ENCODE assay signal across 17 cellular contexts in the genomic region with DNA sequence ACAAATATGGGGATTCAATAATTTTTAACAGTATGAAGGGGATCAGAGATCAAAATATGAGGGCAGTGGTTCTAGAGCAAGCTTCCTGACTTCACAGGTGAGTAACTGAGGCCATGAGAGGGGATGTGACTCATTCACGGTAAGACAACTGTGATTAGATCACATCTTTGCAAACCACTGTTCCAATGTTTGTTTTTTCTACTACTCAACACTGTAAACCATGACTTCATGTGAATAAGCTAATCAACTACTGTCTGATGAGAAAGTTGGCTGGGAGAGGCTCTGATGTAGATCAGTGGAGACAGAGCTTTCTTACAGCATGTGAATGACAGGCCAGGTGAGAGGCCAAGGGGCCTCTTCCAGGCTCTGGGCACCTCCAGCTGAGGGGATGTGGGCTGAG.
DNase-seq lines count a peak whose midpoint lies in the region; ATAC-seq, FAIRE-seq and TF ChIP-seq lines count a peak whose summit lies in the region.
"Had no signal": no experiment of that assay in that cellular context is flagged by ENCODE, and none has a peak within 500 bp of the region (broad histone marks: within the 10 kb centered on the region; RNA-seq: fewer than 3 reads in every experiment).

No MANE protein-coding gene starts in this region.

- no peak for FAIRE-seq in urothelium cell line (lab: Jason Lieb, UNC)
- FAIRE-seq: GM12891, TTC549 had no signal

- H3K36me3 ChIP-seq in Panc1 (ENCODE audit: control insufficient read depth, insufficient read depth, low read length), result no peaks in the 10 kb centered on the region
- H3K36me3 ChIP-seq: colonic mucosa, upper lobe of right lung had no signal

- in situ Hi-C loops in Panc1 (cut with HindIII; ENCODE audit: low pct_unique_long_range_greater_than_20kb, low sequenced_read_pairs), result no loop called here

- H3K4me3 ChIP-seq in Panc1 (ENCODE audit: low read depth in 2 of 2, low read length in 2 of 2) (no peak overlapping the region), fibroblast of villous mesenchyme (ENCODE audit: low read depth, low read length) (no peak overlapping the region)
- H3K4me3 ChIP-seq: colonic mucosa, upper lobe of right lung had no signal

- ATAC-seq in Panc1 (peak; percentile 45; the same call in 1 of the 2 replicates), HG03135 (IDR thresholded peaks at IDR 0.05; ENCODE audit: unreplicated experiment) (no peak), GM19351 (IDR thresholded peaks at IDR 0.05; ENCODE audit: unreplicated experiment) (no peak)

- H3K4me1 ChIP-seq in Panc1 (ENCODE audit: control insufficient read depth, insufficient read depth, low read length), result no peaks in the 10 kb centered on the region
- H3K4me1 ChIP-seq: colonic mucosa had no signal

- POLR2A ChIA-PET in Panc1 (lab: Charles Lee), result no interaction called here

- TF ChIP-seq CTCF in Panc1 (IDR thresholded peaks at IDR 0.05) (no peak), fibroblast of villous mesenchyme (IDR thresholded peaks at IDR 0.05; ENCODE audit: insufficient read depth, low read depth, low read length) (no peak)

- intact Hi-C loops in Panc1 (cut with micrococcal nuclease; ENCODE audit: unreplicated experiment), result no loop called here

- no peak overlapping the region for H3K27ac ChIP-seq in Panc1 (ENCODE audit: low read length)
- H3K27ac ChIP-seq: colonic mucosa, upper lobe of right lung had no signal

- 0 out of 2 replicates have a peak, but pooled peaks cover 2% of the 10 kb centered on the region for H3K27me3 ChIP-seq in Panc1 (ENCODE audit: control insufficient read depth, insufficient read depth, low read length)
- H3K27me3 ChIP-seq: colonic mucosa, upper lobe of right lung had no signal

- CTCF ChIA-PET in Panc1 (lab: Charles Lee), result no interaction called here

- no TSS peak for BruUV-seq in Panc1 (replicated peaks; lab: Mats Ljungman, UMichigan)

- H3K9me3 ChIP-seq in Panc1 (ENCODE audit: control insufficient read depth, insufficient read depth, low read depth, low read length), result no peaks in the 10 kb centered on the region
- H3K9me3 ChIP-seq: colonic mucosa, upper lobe of right lung had no signal

- DNase-seq in SHP77 (lab: John Stamatoyannopoulos, UW), result peak; percentile 23 to 35
- no peak for DNase-seq in SHP77 treated with DMSO at 0.1 percent for 48 hours (lab: John Stamatoyannopoulos, UW)
- peak; percentile 77 for DNase-seq in Panc1 (ENCODE audit: low read depth, low spot score)
- peak; percentile 9 for DNase-seq in fibroblast of villous mesenchyme (ENCODE audit: low read depth)
- peak; percentile 55 for DNase-seq in urothelium cell line (ENCODE audit: low spot score)
- no peak for DNase-seq in DMS 273 treated with DMSO at 0.1 percent for 48 hours (lab: John Stamatoyannopoulos, UW)
- DNase-seq: activated CD8-positive, alpha-beta memory T cell treated with anti-CD3 and anti-CD28 coated beads for 24 hours; colonic mucosa; MV-4-11; NCI-H2227 treated with DMSO at 0.1 percent for 48 hours; Right ventricle myocardium superior; stimulated activated CD4-positive, alpha-beta T cell treated with anti-CD3 and anti-CD28 coated beads, Interleukin-1b, Interleukin-23, amount 100 ng/mL, for 48 hours had no signal

Comparison
In these comparisons a context has a peak if more than half of its experiments do, and no peak if none do; other contexts are left out.
1. DNase-seq: peak in SHP77 (2 of 2), Panc1 (single experiment), fibroblast of villous mesenchyme (single experiment) and urothelium cell line (single experiment); none in SHP77 treated with DMSO at 0.1 percent for 48 hours (single experiment) and DMS 273 treated with DMSO at 0.1 percent for 48 hours (single experiment).